ENCODE assay signal across 8 cellular contexts in the genomic region with DNA sequence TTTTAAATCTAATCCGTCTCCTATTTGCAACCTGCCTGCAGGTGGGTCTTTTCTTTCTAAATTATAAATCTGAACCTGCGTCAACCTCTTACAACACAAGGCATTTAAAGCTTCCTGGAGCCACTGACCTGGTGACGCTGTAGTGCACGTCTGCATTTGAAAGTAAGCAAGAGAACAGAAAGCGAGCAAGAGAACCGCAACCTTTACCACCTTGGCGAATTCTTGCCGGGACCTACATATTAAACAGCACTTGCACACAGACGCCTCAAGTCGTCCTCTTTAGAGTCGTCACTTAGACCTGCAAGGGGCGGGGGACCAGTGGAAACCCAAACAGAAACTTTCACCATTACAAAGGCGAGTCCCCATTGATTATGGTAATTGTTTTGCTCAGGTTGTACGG. TPM values are rescaled to one million over a fixed set of nuclear protein-coding genes. Genes with fewer than 3 reads are reported as not detected.
A peak's percentile ranks its signal among the peaks of the same experiment; 100 is the strongest.
DNase-seq lines count a peak whose midpoint lies in the region; ATAC-seq and TF ChIP-seq lines count a peak whose summit lies in the region.

No MANE protein-coding gene starts in this region.

- no peaks in the 10 kb centered on the region for H3K27me3 ChIP-seq in esophagus (ENCODE audit: control insufficient read depth in 1 of 2, insufficient read depth in 2 of 2, low read length in 2 of 2)
- no peaks in the 10 kb centered on the region for H3K27me3 ChIP-seq in MG63

- TF ChIP-seq CTCF in GM20000 (IDR thresholded peaks at IDR 0.05; ENCODE audit: extremely low read depth, missing control alignments) = no peak

- peaks cover 2 to 4% of the 10 kb centered on the region in 2 donors for H3K4me1 ChIP-seq in esophagus (ENCODE audit: control insufficient read depth in 2 of 2, insufficient read depth in 2 of 2, low read length in 1 of 2)

- DNase-seq in GM20000 (ENCODE audit: low spot score) (peak; percentile 51), skeletal muscle cell (ENCODE audit: low read depth) (no peak), MG63 (no peak)
- no peak for DNase-seq in stimulated activated naive CD4-positive, alpha-beta T cell treated with Interleukin-2 at 50 U/mL for 16 hours (lab: John Stamatoyannopoulos, UW)

- H3K27ac ChIP-seq in esophagus (ENCODE audit: low read depth in 2 of 2, low read length in 1 of 2) = no peak overlapping the region

- 36 to 49% methylated on average over 14 of the region's 14 CpGs for WGBS in esophagus, 2 donors

- ATAC-seq in HG03354 (IDR thresholded peaks at IDR 0.05; ENCODE audit: poor library complexity, severe bottlenecking, unreplicated experiment) (peak; percentile 47), HG03025 (IDR thresholded peaks at IDR 0.05; ENCODE audit: low FRiP score, unreplicated experiment) (no peak), GM18517 (IDR thresholded peaks at IDR 0.05; ENCODE audit: unreplicated experiment) (no peak)

- H3K4me3 ChIP-seq in esophagus (ENCODE audit: low read depth in 1 of 2, low read length in 2 of 2) = peak overlapping the region; percentile 25 to 34
- H3K4me3 ChIP-seq in skeletal muscle cell (ENCODE audit: low read depth, low read length) = peak overlapping the region; percentile 34
- H3K4me3 ChIP-seq in MG63 = no peak overlapping the region

- no peaks in the 10 kb centered on the region for H3K9me3 ChIP-seq in esophagus (ENCODE audit: control insufficient read depth in 2 of 2, insufficient read depth in 1 of 2, low read depth in 1 of 2, low read length in 1 of 2)
- H3K9me3 ChIP-seq in MG63 = no peaks in the 10 kb centered on the region

- no peaks in the 10 kb centered on the region for H3K36me3 ChIP-seq in esophagus (ENCODE audit: control insufficient read depth in 2 of 2, insufficient read depth in 2 of 2, low read length in 1 of 2)
- H3K36me3 ChIP-seq in MG63 = no peaks in the 10 kb centered on the region

RNA-seq across cellular contexts. Expression of gene GLI3, which starts 9.5 kb away (rescaled TPM):
- 1 to 10 TPM; 1.0 to 1.8 TPM for polyA plus RNA-seq in esophagus
- 0.10 and 0.59 TPM in 2 replicates for total RNA-seq in MG63 (2014; rRNA removed; shearing (Covaris generic); ENCODE audit: low replicate concordance)
